10 cellular contexts compared by ENCODE assay signal in genomic region chr20:51447097-51447764, GRCh38.
A peak's percentile ranks its signal among the peaks of the same experiment; 100 is the strongest.
DNase-seq lines count a peak whose midpoint lies in the region; ATAC-seq and TF ChIP-seq lines count a peak whose summit lies in the region.
"Had no signal": no experiment of that assay in that cellular context is flagged by ENCODE, and none has a peak within 500 bp of the region (broad histone marks: within the 10 kb centered on the region; RNA-seq: fewer than 3 reads in every experiment).

No MANE protein-coding gene starts in this region.

- intact Hi-C loops in uterus (cut with DNase I; ENCODE audit: low total_unique reads), result loop anchor here (5.0 kb wide), 1 partner anchor 115 kb away; no protein-coding TSS in a partner anchor
- intact Hi-C loops in CD4-positive, alpha-beta T cell (cut with DNase I, micrococcal nuclease), result no loop called here

- no peaks in the 10 kb centered on the region for H3K27me3 Mint-ChIP-seq in activated naive CD8-positive, alpha-beta T cell
- no peaks in the 10 kb centered on the region for H3K27me3 Mint-ChIP-seq in activated naive CD8-positive, alpha-beta T cell treated with anti-CD3 and anti-CD28 coated beads for 36 hours
- no peaks in the 10 kb centered on the region for H3K27me3 Mint-ChIP-seq in CD4-positive, alpha-beta T cell
- H3K27me3 Mint-ChIP-seq: memory B cell had no signal

- H3K4me3 Mint-ChIP-seq in activated naive CD8-positive, alpha-beta T cell, result no peak overlapping the region
- no peak overlapping the region for H3K4me3 Mint-ChIP-seq in activated naive CD8-positive, alpha-beta T cell treated with anti-CD3 and anti-CD28 coated beads for 36 hours
- no peak overlapping the region for H3K4me3 Mint-ChIP-seq in CD4-positive, alpha-beta T cell
- H3K4me3 Mint-ChIP-seq: memory B cell had no signal

- H3K4me1 Mint-ChIP-seq in activated naive CD8-positive, alpha-beta T cell (ENCODE audit: low read depth), result peaks cover 25% of the 10 kb centered on the region
- H3K4me1 Mint-ChIP-seq in activated naive CD8-positive, alpha-beta T cell treated with anti-CD3 and anti-CD28 coated beads for 36 hours, result peaks cover 27% of the 10 kb centered on the region
- H3K4me1 Mint-ChIP-seq in CD4-positive, alpha-beta T cell (ENCODE audit: low read depth), result peaks cover 38% of the 10 kb centered on the region

- no peaks in the 10 kb centered on the region for H3K9me3 ChIP-seq in uterus
- H3K9me3 ChIP-seq in CD4-positive, alpha-beta T cell (ENCODE audit: control insufficient read depth, low read length), result no peaks in the 10 kb centered on the region

- no peaks in the 10 kb centered on the region for H3K36me3 ChIP-seq in uterus

- H3K9me3 Mint-ChIP-seq in activated naive CD8-positive, alpha-beta T cell (ENCODE audit: low read depth), result no peaks in the 10 kb centered on the region
- H3K9me3 Mint-ChIP-seq in activated naive CD8-positive, alpha-beta T cell treated with anti-CD3 and anti-CD28 coated beads for 36 hours, result no peaks in the 10 kb centered on the region
- H3K9me3 Mint-ChIP-seq in CD4-positive, alpha-beta T cell, result no peaks in the 10 kb centered on the region
- H3K9me3 Mint-ChIP-seq: memory B cell had no signal

- peaks cover 13% of the 10 kb centered on the region for H3K36me3 Mint-ChIP-seq in activated naive CD8-positive, alpha-beta T cell
- H3K36me3 Mint-ChIP-seq in activated naive CD8-positive, alpha-beta T cell treated with anti-CD3 and anti-CD28 coated beads for 36 hours, result peaks cover 45% of the 10 kb centered on the region
- peaks cover 90% of the 10 kb centered on the region for H3K36me3 Mint-ChIP-seq in CD4-positive, alpha-beta T cell (ENCODE audit: low read depth)

- TF ChIP-seq CTCF in choroid plexus epithelial cell (conservative IDR thresholded peaks at IDR 0.05; ENCODE audit: low read depth, low read length), result no peak
- peak in 1 of 4 experiments; percentile 24 for TF ChIP-seq CTCF in uterus (IDR thresholded peaks at IDR 0.05)
- no peak for TF ChIP-seq CTCF in CD4-positive, alpha-beta T cell (IDR thresholded peaks at IDR 0.05)

- H3K4me3 ChIP-seq in choroid plexus epithelial cell (ENCODE audit: low read depth, low read length) (no peak overlapping the region), uterus (no peak overlapping the region)

- CTCF ChIA-PET in CD4-positive, alpha-beta T cell (lab: Charles Lee), result no interaction called here

- no peak for TF ChIP-seq POLR2A in uterus (IDR thresholded peaks at IDR 0.05)

- peaks cover 15 to 29% of the 10 kb centered on the region in 2 donors for H3K4me1 ChIP-seq in uterus

- DNase-seq in activated naive CD8-positive, alpha-beta T cell treated with anti-CD3 and anti-CD28 coated beads for 36 hours, result no peak
- DNase-seq in choroid plexus epithelial cell (ENCODE audit: low read depth) (peak; percentile 84), lung microvascular endothelial cell (ENCODE audit: low read depth in 2 of 2) (peak; percentile 91 to 97), uterus (peak; percentile 91 to 93), COLO668 (lab: John Stamatoyannopoulos, UW; ENCODE audit: unreplicated experiment) (no peak)
- no peak for DNase-seq in CD4-positive, alpha-beta T cell
- DNase-seq: activated CD4-positive, alpha-beta T cell treated with anti-CD3 and anti-CD28 coated beads for 1 hour had no signal

- H3K27ac Mint-ChIP-seq in activated naive CD8-positive, alpha-beta T cell, result peak overlapping the region; percentile 46
- no peak overlapping the region for H3K27ac Mint-ChIP-seq in activated naive CD8-positive, alpha-beta T cell treated with anti-CD3 and anti-CD28 coated beads for 36 hours
- no peak overlapping the region for H3K27ac Mint-ChIP-seq in CD4-positive, alpha-beta T cell
- H3K27ac Mint-ChIP-seq: memory B cell had no signal

- H3K27ac ChIP-seq in uterus, result peak overlapping the region; percentile 64 to 67
- H3K27ac ChIP-seq in CD4-positive, alpha-beta T cell (ENCODE audit: low read depth, low read length), result no peak overlapping the region

- POLR2A ChIA-PET in CD4-positive, alpha-beta T cell (lab: Charles Lee), result interaction anchor here (0.9 kb wide), 1 partner anchor 67 kb away, joined by 3 read pairs; no protein-coding TSS in a partner anchor

- no peaks in the 10 kb centered on the region for H3K27me3 ChIP-seq in uterus
- no peaks in the 10 kb centered on the region for H3K27me3 ChIP-seq in CD4-positive, alpha-beta T cell (ENCODE audit: control insufficient read depth, insufficient read depth, low read length)

- no peak for ATAC-seq in HG02588 (IDR thresholded peaks at IDR 0.05; ENCODE audit: unreplicated experiment)
- no peak for ATAC-seq in CD4-positive, alpha-beta T cell (ENCODE audit: poor library complexity)

Comparison
In these comparisons a context has a peak if more than half of its experiments do, and no peak if none do; other contexts are left out.
1. DNase-seq: peak in choroid plexus epithelial cell (single experiment), lung microvascular endothelial cell (2 of 2) and uterus (2 of 2); none in activated naive CD8-positive, alpha-beta T cell treated with anti-CD3 and anti-CD28 coated beads for 36 hours (single experiment), COLO668 (single experiment) and CD4-positive, alpha-beta T cell (0 of 10).